ENCODE assay signal across 14 cellular contexts in genomic region chr10:131693766-131694165, GRCh38.
DNase-seq lines count a peak whose midpoint lies in the region; ATAC-seq and TF ChIP-seq lines count a peak whose summit lies in the region.
"Had no signal": no experiment of that assay in that cellular context is flagged by ENCODE, and none has a peak within 500 bp of the region (broad histone marks: within the 10 kb centered on the region; RNA-seq: fewer than 3 reads in every experiment).

No MANE protein-coding gene starts in this region.

- H3K36me3 ChIP-seq in endodermal cell (ENCODE audit: control insufficient read depth, insufficient read depth, low read length), result no peaks in the 10 kb centered on the region
- H3K36me3 ChIP-seq: BLaER1 treated with 17β-estradiol and CSF1 and Interleukin-3, amounts not matched to agents 10 nM and 100 nM; HAP-1 had no signal

- no peak for TF ChIP-seq CTCF in natural killer cell (IDR thresholded peaks at IDR 0.05)
- TF ChIP-seq CTCF in endodermal cell (conservative IDR thresholded peaks at IDR 0.05), result no peak

- H3K27me3 ChIP-seq in endodermal cell (ENCODE audit: control insufficient read depth, insufficient read depth, low read length, poor library complexity, severe bottlenecking), result no peaks in the 10 kb centered on the region
- H3K27me3 ChIP-seq: BLaER1 treated with 17β-estradiol and CSF1 and Interleukin-3, amounts not matched to agents 10 nM and 100 nM had no signal

- no peaks in the 10 kb centered on the region for H3K9me3 ChIP-seq in endodermal cell (ENCODE audit: control insufficient read depth, low read length)
- H3K9me3 ChIP-seq: BLaER1 treated with 17β-estradiol and CSF1 and Interleukin-3, amounts not matched to agents 10 nM and 100 nM; HAP-1 had no signal

- H3K4me1 ChIP-seq in endodermal cell (ENCODE audit: control insufficient read depth, insufficient read depth, low read length), result no peaks in the 10 kb centered on the region
- H3K4me1 ChIP-seq: HAP-1 had no signal

- H3K27ac Mint-ChIP-seq in natural killer cell treated with Interleukin-12 subunit alpha and Interleukin-12 subunit beta and Interleukin-15 and Interleukin-18, amount 100 ng/mL, for 72 hours, result no peak overlapping the region
- no peak overlapping the region for H3K27ac Mint-ChIP-seq in natural killer cell
- H3K27ac Mint-ChIP-seq in endodermal cell, result no peak overlapping the region
- H3K27ac Mint-ChIP-seq in stimulated activated memory B cell treated with anti-CD40 and anti-IgM and Interleukin-4, amounts not matched to agents 10 μg/mL and 1 μg/mL and 100 μg/mL, for 72 hours, result no peak overlapping the region
- H3K27ac Mint-ChIP-seq: B cell; CD4-positive, CD25-positive, alpha-beta regulatory T cell had no signal

- peak; percentile 56 for DNase-seq in natural killer cell treated with Interleukin-12 subunit alpha and Interleukin-12 subunit beta and Interleukin-15 and Interleukin-18, amount 100 ng/mL, for 72 hours (ENCODE audit: low spot score)
- DNase-seq in natural killer cell, result no peak
- peak; percentile 36 for DNase-seq in endodermal cell
- peak; percentile 60 for DNase-seq in posterior vena cava (ENCODE audit: low spot score)
- no peak for DNase-seq in NCI-H345 (lab: John Stamatoyannopoulos, UW)
- no peak for DNase-seq in anterior cingulate cortex (lab: John Stamatoyannopoulos, UW)
- DNase-seq: CD4-positive, CD25-positive, alpha-beta regulatory T cell; CD8-positive, alpha-beta memory T cell; COR-L47; GM23248 had no signal

- intact Hi-C loops in natural killer cell (cut with micrococcal nuclease) (no loop called here), posterior vena cava (cut with DNase I) (loop anchor here in 1 of 2 donors (5.0 kb wide), 1 partner anchor 1139 kb away; no protein-coding TSS in a partner anchor)

- no peaks in the 10 kb centered on the region for H3K36me3 Mint-ChIP-seq in natural killer cell treated with Interleukin-12 subunit alpha and Interleukin-12 subunit beta and Interleukin-15 and Interleukin-18, amount 100 ng/mL, for 72 hours
- H3K36me3 Mint-ChIP-seq in natural killer cell, result no peaks in the 10 kb centered on the region
- no peaks in the 10 kb centered on the region for H3K36me3 Mint-ChIP-seq in endodermal cell (ENCODE audit: low read depth)
- H3K36me3 Mint-ChIP-seq in stimulated activated memory B cell treated with anti-CD40 and anti-IgM and Interleukin-4, amounts not matched to agents 10 μg/mL and 1 μg/mL and 100 μg/mL, for 72 hours, result no peaks in the 10 kb centered on the region
- H3K36me3 Mint-ChIP-seq: CD4-positive, CD25-positive, alpha-beta regulatory T cell had no signal

- no peak overlapping the region for H3K4me3 Mint-ChIP-seq in natural killer cell treated with Interleukin-12 subunit alpha and Interleukin-12 subunit beta and Interleukin-15 and Interleukin-18, amount 100 ng/mL, for 72 hours
- H3K4me3 Mint-ChIP-seq in natural killer cell (no peak overlapping the region), endodermal cell (no peak overlapping the region)
- H3K4me3 Mint-ChIP-seq in stimulated activated memory B cell treated with anti-CD40 and anti-IgM and Interleukin-4, amounts not matched to agents 10 μg/mL and 1 μg/mL and 100 μg/mL, for 72 hours, result no peak overlapping the region
- H3K4me3 Mint-ChIP-seq: B cell; CD4-positive, CD25-positive, alpha-beta regulatory T cell; CD8-positive, alpha-beta memory T cell had no signal

- no peak overlapping the region for H3K4me3 ChIP-seq in endodermal cell (ENCODE audit: low read length)
- H3K4me3 ChIP-seq: BLaER1 treated with 17β-estradiol and CSF1 and Interleukin-3, amounts not matched to agents 10 nM and 100 nM; GM23248; HAP-1 had no signal

- no peaks in the 10 kb centered on the region for H3K4me1 Mint-ChIP-seq in natural killer cell treated with Interleukin-12 subunit alpha and Interleukin-12 subunit beta and Interleukin-15 and Interleukin-18, amount 100 ng/mL, for 72 hours (ENCODE audit: low read depth in 2 of 2)
- H3K4me1 Mint-ChIP-seq in natural killer cell (no peaks in the 10 kb centered on the region), endodermal cell (no peaks in the 10 kb centered on the region)
- H3K4me1 Mint-ChIP-seq in stimulated activated memory B cell treated with anti-CD40 and anti-IgM and Interleukin-4, amounts not matched to agents 10 μg/mL and 1 μg/mL and 100 μg/mL, for 72 hours, result no peaks in the 10 kb centered on the region
- H3K4me1 Mint-ChIP-seq: B cell; CD4-positive, CD25-positive, alpha-beta regulatory T cell; CD8-positive, alpha-beta memory T cell had no signal

- ATAC-seq in natural killer cell treated with Interleukin-12 subunit alpha and Interleukin-12 subunit beta and Interleukin-15 and Interleukin-18, amount 100 ng/mL, for 72 hours, result no peak
- ATAC-seq in natural killer cell, result no peak
- ATAC-seq in stimulated activated memory B cell treated with anti-CD40 and anti-IgM and Interleukin-4, amounts not matched to agents 10 μg/mL and 1 μg/mL and 100 μg/mL, for 72 hours, result no peak

- H3K9ac ChIP-seq in endodermal cell (ENCODE audit: extremely low read depth, low read length, poor library complexity, severe bottlenecking), result no peak overlapping the region
- H3K9ac ChIP-seq: BLaER1 treated with 17β-estradiol and CSF1 and Interleukin-3, amounts not matched to agents 10 nM and 100 nM; GM23248 had no signal

- no peak overlapping the region for H3K27ac ChIP-seq in endodermal cell (ENCODE audit: low read depth, low read length)
- H3K27ac ChIP-seq: BLaER1 treated with 17β-estradiol and CSF1 and Interleukin-3, amounts not matched to agents 10 nM and 100 nM; GM23248 had no signal

- no peaks in the 10 kb centered on the region for H3K9me3 Mint-ChIP-seq in natural killer cell treated with Interleukin-12 subunit alpha and Interleukin-12 subunit beta and Interleukin-15 and Interleukin-18, amount 100 ng/mL, for 72 hours
- H3K9me3 Mint-ChIP-seq in natural killer cell (no peaks in the 10 kb centered on the region), endodermal cell (no peaks in the 10 kb centered on the region)
- peaks cover 7% of the 10 kb centered on the region for H3K9me3 Mint-ChIP-seq in stimulated activated memory B cell treated with anti-CD40 and anti-IgM and Interleukin-4, amounts not matched to agents 10 μg/mL and 1 μg/mL and 100 μg/mL, for 72 hours

- peaks cover 4 to 18% of the 10 kb centered on the region in 2 donors for H3K27me3 Mint-ChIP-seq in natural killer cell treated with Interleukin-12 subunit alpha and Interleukin-12 subunit beta and Interleukin-15 and Interleukin-18, amount 100 ng/mL, for 72 hours
- H3K27me3 Mint-ChIP-seq in natural killer cell (ENCODE audit: low read depth in 2 of 2) (peaks cover 0 to 7% of the 10 kb centered on the region in 2 donors), endodermal cell (ENCODE audit: insufficient read depth) (no peaks in the 10 kb centered on the region)
- peaks cover 9% of the 10 kb centered on the region for H3K27me3 Mint-ChIP-seq in stimulated activated memory B cell treated with anti-CD40 and anti-IgM and Interleukin-4, amounts not matched to agents 10 μg/mL and 1 μg/mL and 100 μg/mL, for 72 hours
- H3K27me3 Mint-ChIP-seq: B cell; CD4-positive, CD25-positive, alpha-beta regulatory T cell; CD8-positive, alpha-beta memory T cell had no signal

- WGBS in endodermal cell (ENCODE audit: insufficient coverage in 1 of 2, insufficient read length in 1 of 2), 2 experiments, result 92 to 99% methylated on average over 7 to 8 of the region's 8 CpGs

Comparison
In these comparisons a context has a peak if more than half of its experiments do, and no peak if none do; other contexts are left out.
1. DNase-seq: peak in natural killer cell treated with Interleukin-12 subunit alpha and Interleukin-12 subunit beta and Interleukin-15 and Interleukin-18, amount 100 ng/mL, for 72 hours (single experiment), endodermal cell (single experiment) and posterior vena cava (single experiment); none in natural killer cell (single experiment), NCI-H345 (single experiment) and anterior cingulate cortex (0 of 58).